Comparison of ENCODE assay signal across 10 cellular contexts in the genomic region with DNA sequence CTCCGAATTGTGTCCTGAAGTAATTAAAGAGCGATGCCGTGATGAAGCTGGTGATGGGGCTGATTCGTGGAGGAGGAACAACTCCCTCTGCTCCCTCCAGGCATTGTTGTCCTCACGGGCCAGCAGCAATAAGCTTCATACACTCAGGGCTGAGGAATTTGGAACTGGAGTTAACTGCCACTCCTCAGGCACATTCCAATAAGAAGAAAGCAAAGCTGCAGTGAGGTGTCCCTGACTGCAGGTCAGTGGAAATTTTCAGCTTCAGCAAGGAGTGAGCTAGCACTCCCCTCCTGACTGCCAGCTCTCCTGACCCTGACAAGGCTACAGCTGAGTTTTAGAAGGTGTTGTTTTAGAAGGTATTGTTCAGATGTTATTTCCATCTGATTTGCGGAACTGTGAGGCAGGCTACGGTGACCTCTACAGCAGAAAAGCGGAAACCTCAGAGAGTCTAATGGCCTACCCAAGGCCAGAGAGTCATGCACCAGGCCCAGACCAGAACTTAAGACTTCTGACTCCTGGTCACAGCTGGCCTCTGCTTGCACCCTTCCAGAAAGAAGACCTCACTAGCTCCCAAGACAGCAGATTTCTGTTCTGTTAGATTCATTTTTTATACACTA.
A peak's percentile ranks its signal among the peaks of the same experiment; 100 is the strongest.
DNase-seq lines count a peak whose midpoint lies in the region; ATAC-seq, FAIRE-seq and TF ChIP-seq lines count a peak whose summit lies in the region.
"Had no signal": no experiment of that assay in that cellular context is flagged by ENCODE, and none has a peak within 500 bp of the region (broad histone marks: within the 10 kb centered on the region; RNA-seq: fewer than 3 reads in every experiment).

No MANE protein-coding gene starts in this region.

- H3K27ac ChIP-seq in astrocyte (ENCODE audit: low read depth, low read length) (peak overlapping the region; percentile 62), left ventricle myocardium inferior (replicated peaks) (peak overlapping the region; percentile 85)
- no peak overlapping the region for H3K27ac ChIP-seq in CD8-positive, alpha-beta memory T cell (ENCODE audit: low read depth, low read length)

- no peak overlapping the region for H3K4me3 Mint-ChIP-seq in astrocyte (ENCODE audit: unreplicated experiment)
- no peak overlapping the region for H3K4me3 Mint-ChIP-seq in CD8-positive, alpha-beta memory T cell
- H3K4me3 Mint-ChIP-seq: stimulated activated naive CD8-positive, alpha-beta T cell treated with anti-CD3 and anti-CD28 coated beads, Interleukin-15, Interleukin-2, amounts not matched to agents 100 ng/mL and 50 ng/mL, for 24 hours had no signal

- peak overlapping the region; percentile 53 for H2AFZ ChIP-seq in astrocyte (ENCODE audit: low read depth, low read length)

- H3K36me3 Mint-ChIP-seq in astrocyte (ENCODE audit: low read depth, unreplicated experiment): no peaks in the 10 kb centered on the region
- H3K36me3 Mint-ChIP-seq in CD8-positive, alpha-beta memory T cell: peaks cover 9 to 59% (median 33%) of the 10 kb centered on the region in 3 donors

- no peaks in the 10 kb centered on the region for H3K27me3 Mint-ChIP-seq in astrocyte (ENCODE audit: low read depth, unreplicated experiment)
- H3K27me3 Mint-ChIP-seq in CD8-positive, alpha-beta memory T cell: no peaks in the 10 kb centered on the region
- H3K27me3 Mint-ChIP-seq: stimulated activated naive CD8-positive, alpha-beta T cell treated with anti-CD3 and anti-CD28 coated beads, Interleukin-15, Interleukin-2, amounts not matched to agents 100 ng/mL and 50 ng/mL, for 24 hours had no signal

- H3K4me3 ChIP-seq in astrocyte (ENCODE audit: insufficient read depth, low read depth, low read length): peak overlapping the region; percentile 32
- H3K4me3 ChIP-seq in left ventricle myocardium inferior: no peak overlapping the region
- no peak overlapping the region for H3K4me3 ChIP-seq in retinal pigment epithelial cell (ENCODE audit: low read length)
- no peak overlapping the region for H3K4me3 ChIP-seq in CD8-positive, alpha-beta memory T cell (ENCODE audit: low read length)

- intact Hi-C loops in left ventricle myocardium inferior (cut with micrococcal nuclease): loop anchor here (10.0 kb wide), 1 partner anchor 148 kb away; a partner anchor contains a TSS

- peak; percentile 82 for DNase-seq in GM03348 (ENCODE audit: low spot score)
- DNase-seq in astrocyte (ENCODE audit: low read depth): peak; percentile 87
- no peak for DNase-seq in left ventricle myocardium inferior
- DNase-seq in retinal pigment epithelial cell (ENCODE audit: low read depth): peak; percentile 85
- no peak for DNase-seq in CD8-positive, alpha-beta memory T cell
- DNase-seq in globus pallidus (ENCODE audit: low spot score): no peak
- DNase-seq: activated CD4-positive, alpha-beta T cell treated with anti-CD3 and anti-CD28 coated beads, Interleukin-2, amount 50 U/mL, for 4 hours had no signal

- H3K4me1 Mint-ChIP-seq in astrocyte (ENCODE audit: low read depth, unreplicated experiment): peaks cover 20% of the 10 kb centered on the region
- H3K4me1 Mint-ChIP-seq in CD8-positive, alpha-beta memory T cell: peaks cover 41 to 57% (median 51%) of the 10 kb centered on the region in 3 donors

- FAIRE-seq in astrocyte (lab: Jason Lieb, UNC): peak; percentile 59

- H3K27me3 ChIP-seq in astrocyte (ENCODE audit: insufficient read depth, low read length) (no peaks in the 10 kb centered on the region), left ventricle myocardium inferior (ENCODE audit: low read depth) (no peaks in the 10 kb centered on the region)
- H3K27me3 ChIP-seq in CD8-positive, alpha-beta memory T cell (ENCODE audit: insufficient read depth, low read length, poor library complexity, severe bottlenecking): no peaks in the 10 kb centered on the region

- no peaks in the 10 kb centered on the region for H4K20me1 ChIP-seq in astrocyte (ENCODE audit: insufficient read depth, low read length)

- H3K79me2 ChIP-seq in astrocyte (ENCODE audit: insufficient read depth, low read length): no peaks in the 10 kb centered on the region

- peaks cover 30% of the 10 kb centered on the region for H3K4me1 ChIP-seq in astrocyte (ENCODE audit: insufficient read depth, low read length)
- H3K4me1 ChIP-seq in left ventricle myocardium inferior: peaks cover 59% of the 10 kb centered on the region
- H3K4me1 ChIP-seq in CD8-positive, alpha-beta memory T cell (ENCODE audit: insufficient read depth, low read length): peaks cover 19% of the 10 kb centered on the region

- no peaks in the 10 kb centered on the region for H3K36me3 ChIP-seq in astrocyte (ENCODE audit: insufficient read depth, low read length)
- peaks cover 17% of the 10 kb centered on the region for H3K36me3 ChIP-seq in left ventricle myocardium inferior
- peaks cover 4% of the 10 kb centered on the region for H3K36me3 ChIP-seq in CD8-positive, alpha-beta memory T cell (ENCODE audit: insufficient read depth, low read length)

- peak overlapping the region; percentile 67 for H3K27ac Mint-ChIP-seq in astrocyte (ENCODE audit: unreplicated experiment)
- H3K27ac Mint-ChIP-seq in CD8-positive, alpha-beta memory T cell: peak overlapping the region in 4 of 8 donors; percentile 22 to 43 (median 36)
- H3K27ac Mint-ChIP-seq: stimulated activated naive CD8-positive, alpha-beta T cell treated with anti-CD3 and anti-CD28 coated beads, Interleukin-15, Interleukin-2, amounts not matched to agents 100 ng/mL and 50 ng/mL, for 24 hours had no signal

- H3K9me3 Mint-ChIP-seq in astrocyte (ENCODE audit: unreplicated experiment): peaks cover 4% of the 10 kb centered on the region
- no peaks in the 10 kb centered on the region for H3K9me3 Mint-ChIP-seq in CD8-positive, alpha-beta memory T cell

- POLR2A ChIA-PET in CD8-positive, alpha-beta memory T cell (lab: Charles Lee): no interaction called here

- H3K9ac ChIP-seq in astrocyte (ENCODE audit: low read length): peak overlapping the region; percentile 45

- no peaks in the 10 kb centered on the region for H3K9me3 ChIP-seq in astrocyte (ENCODE audit: insufficient read depth, low read depth, low read length)
- H3K9me3 ChIP-seq in left ventricle myocardium inferior (replicated peaks): no peaks in the 10 kb centered on the region
- H3K9me3 ChIP-seq in CD8-positive, alpha-beta memory T cell (ENCODE audit: low read length): no peaks in the 10 kb centered on the region

- CTCF ChIA-PET in CD8-positive, alpha-beta memory T cell (lab: Charles Lee): no interaction called here

- TF ChIP-seq CTCF in astrocyte (IDR thresholded peaks at IDR 0.05; ENCODE audit: insufficient read depth, low read depth, low read length) (no peak), left ventricle myocardium inferior (IDR thresholded peaks at IDR 0.05; ENCODE audit: borderline replicate concordance) (no peak), retinal pigment epithelial cell (conservative IDR thresholded peaks at IDR 0.05; ENCODE audit: low read depth, low read length) (no peak)

- peak overlapping the region; percentile 79 for H3K4me2 ChIP-seq in astrocyte (ENCODE audit: low read length)

- ATAC-seq in HG02870 (IDR thresholded peaks at IDR 0.05; ENCODE audit: unreplicated experiment) (no peak), HG02938 (IDR thresholded peaks at IDR 0.05; ENCODE audit: unreplicated experiment) (no peak)

Comparison
In these comparisons a context has a peak if more than half of its experiments do, and no peak if none do; other contexts are left out.
1. DNase-seq: peak in GM03348 (single experiment), astrocyte (single experiment) and retinal pigment epithelial cell (single experiment); none in left ventricle myocardium inferior (single experiment), CD8-positive, alpha-beta memory T cell (0 of 5) and globus pallidus (single experiment).